Comparison of ENCODE assay signal across 23 cellular contexts in genomic region chr2:5021148-5021547, GRCh38.
DNase-seq lines count a peak whose midpoint lies in the region; ATAC-seq, FAIRE-seq and TF ChIP-seq lines count a peak whose summit lies in the region.
"Had no signal": no experiment of that assay in that cellular context is flagged by ENCODE, and none has a peak within 500 bp of the region (broad histone marks: within the 10 kb centered on the region; RNA-seq: fewer than 3 reads in every experiment).

No MANE protein-coding gene starts in this region.

- no peak overlapping the region for H3K4me3 ChIP-seq in epithelial cell of esophagus (ENCODE audit: low read length)
- H3K4me3 ChIP-seq: esophagus muscularis mucosa, gastroesophageal sphincter, prostate gland, suprapubic skin, uterus had no signal

- ATAC-seq in sciatic nerve: no peak
- ATAC-seq: gastroesophageal sphincter; Right ventricle myocardium inferior; stimulated activated memory B cell treated with anti-CD40 and anti-IgM and Interleukin-4, amounts not matched to agents 10 μg/mL and 1 μg/mL and 100 μg/mL, for 72 hours had no signal

- DNase-seq in D721Med (ENCODE audit: insufficient read length, low spot score) (no peak), NCI-H1417 treated with DMSO at 0.1 percent for 48 hours (lab: John Stamatoyannopoulos, UW) (peak; percentile 76), NCI-H82 (lab: John Stamatoyannopoulos, UW) (peak; percentile 66), epithelial cell of esophagus (ENCODE audit: low read depth) (peak; percentile 1), DMS114 treated with DMSO at 0.1 percent for 48 hours (lab: John Stamatoyannopoulos, UW; ENCODE audit: unreplicated experiment) (no peak), GM03348 (ENCODE audit: low spot score) (no peak), sciatic nerve (ENCODE audit: low spot score) (no peak)
- DNase-seq: activated CD4-positive, alpha-beta memory T cell treated with anti-CD3 and anti-CD28 coated beads for 36 hours; activated CD4-positive, CD25-positive, alpha-beta regulatory T cell; activated naive CD8-positive, alpha-beta T cell treated with anti-CD3 and anti-CD28 coated beads for 36 hours; CD4-positive, alpha-beta T cell; effector memory CD4-positive, alpha-beta T cell; Kasumi-1; kidney; NCI-H1092 treated with DMSO at 0.1 percent for 48 hours; uterus had no signal

- TF ChIP-seq CTCF in D721Med (IDR thresholded peaks at IDR 0.05; ENCODE audit: insufficient read depth, missing control alignments) (no peak), epithelial cell of esophagus (IDR thresholded peaks at IDR 0.05; ENCODE audit: insufficient read depth, low read depth, low read length, missing control alignments) (no peak)

- intact Hi-C loops in sciatic nerve (cut with DNase I): no loop called here

- FAIRE-seq in D721Med (lab: Jason Lieb, UNC): peak; percentile 71
- FAIRE-seq: astrocyte, kidney had no signal

Comparison
In these comparisons a context has a peak if more than half of its experiments do, and no peak if none do; other contexts are left out.
1. DNase-seq: peak in NCI-H1417 treated with DMSO at 0.1 percent for 48 hours (single experiment), NCI-H82 (single experiment) and epithelial cell of esophagus (single experiment); none in D721Med (single experiment), DMS114 treated with DMSO at 0.1 percent for 48 hours (single experiment), GM03348 (single experiment) and sciatic nerve (single experiment).